In genomic region chr21:43262427-43262826, GRCh38 we compare ENCODE assay signal across 11 cellular contexts.
DNase-seq lines count a peak whose midpoint lies in the region; ATAC-seq, FAIRE-seq and TF ChIP-seq lines count a peak whose summit lies in the region.
"Had no signal": no experiment of that assay in that cellular context is flagged by ENCODE, and none has a peak within 500 bp of the region (broad histone marks: within the 10 kb centered on the region; RNA-seq: fewer than 3 reads in every experiment).

No MANE protein-coding gene starts in this region.

- DNase-seq in DND-41 (no peak), bronchial epithelial cell (ENCODE audit: low read depth) (peak; percentile 22), left ventricle myocardium inferior (peak; percentile 4), osteocyte (ENCODE audit: extremely low spot score, unreplicated experiment) (peak; percentile 90), NCI-H748 treated with DMSO at 0.1 percent for 48 hours (lab: John Stamatoyannopoulos, UW) (no peak)
- DNase-seq in stimulated activated CD4-positive, alpha-beta T cell treated with anti-CD3 and anti-CD28 coated beads, Interleukin-1b, Interleukin-23, amount 100 ng/mL, for 48 hours = no peak

- no peaks in the 10 kb centered on the region for H3K79me2 ChIP-seq in DND-41 (ENCODE audit: insufficient read depth, low read length)

- no peak for FAIRE-seq in bronchial epithelial cell (lab: Jason Lieb, UNC)

- no peaks in the 10 kb centered on the region for H3K36me3 ChIP-seq in DND-41 (ENCODE audit: insufficient read depth, low read length)
- no peaks in the 10 kb centered on the region for H3K36me3 ChIP-seq in bronchial epithelial cell (ENCODE audit: control insufficient read depth, insufficient read depth, low read length)
- no peaks in the 10 kb centered on the region for H3K36me3 ChIP-seq in left ventricle myocardium inferior
- H3K36me3 ChIP-seq: BLaER1 treated with 17β-estradiol and CSF1 and Interleukin-3, amounts not matched to agents 10 nM and 100 nM had no signal

- no peak overlapping the region for H3K4me2 ChIP-seq in DND-41 (ENCODE audit: insufficient read depth, low read length)
- H3K4me2 ChIP-seq: BLaER1 treated with 17β-estradiol and CSF1 and Interleukin-3, amounts not matched to agents 10 nM and 100 nM; PC-9 had no signal

- H3K4me1 ChIP-seq in DND-41 (ENCODE audit: insufficient read depth, low read length) (no peaks in the 10 kb centered on the region), left ventricle myocardium inferior (no peaks in the 10 kb centered on the region)

- no peak overlapping the region for H3K27ac Mint-ChIP-seq in osteocyte (ENCODE audit: unreplicated experiment)

- H3K4me3 Mint-ChIP-seq in osteocyte (ENCODE audit: unreplicated experiment) = no peak overlapping the region
- H3K4me3 Mint-ChIP-seq: naive thymus-derived CD8-positive, alpha-beta T cell had no signal

- H3K4me3 ChIP-seq in DND-41 (ENCODE audit: low read depth in 1 of 2, low read length in 2 of 2) = no peak overlapping the region
- no peak overlapping the region for H3K4me3 ChIP-seq in bronchial epithelial cell (ENCODE audit: low read depth, low read length)
- no peak overlapping the region for H3K4me3 ChIP-seq in left ventricle myocardium inferior
- H3K4me3 ChIP-seq: BLaER1 treated with 17β-estradiol and CSF1 and Interleukin-3, amounts not matched to agents 10 nM and 100 nM; PC-9 had no signal

- H3K27me3 ChIP-seq in DND-41 (ENCODE audit: insufficient read depth, low read length, poor library complexity) = no peaks in the 10 kb centered on the region
- H3K27me3 ChIP-seq in bronchial epithelial cell (ENCODE audit: control insufficient read depth, insufficient read depth, low read length) = no peaks in the 10 kb centered on the region
- H3K27me3 ChIP-seq in left ventricle myocardium inferior (ENCODE audit: low read depth) = no peaks in the 10 kb centered on the region
- H3K27me3 ChIP-seq: BLaER1 treated with 17β-estradiol and CSF1 and Interleukin-3, amounts not matched to agents 10 nM and 100 nM had no signal

- no peaks in the 10 kb centered on the region for H3K36me3 Mint-ChIP-seq in osteocyte (ENCODE audit: unreplicated experiment)
- H3K36me3 Mint-ChIP-seq: naive thymus-derived CD8-positive, alpha-beta T cell had no signal

- intact Hi-C loops in left ventricle myocardium inferior (cut with micrococcal nuclease) = no loop called here

- no peaks in the 10 kb centered on the region for H4K20me1 ChIP-seq in DND-41 (ENCODE audit: insufficient read depth, low read length)
- H4K20me1 ChIP-seq: BLaER1 treated with 17β-estradiol and CSF1 and Interleukin-3, amounts not matched to agents 10 nM and 100 nM had no signal

- H3K9me3 ChIP-seq in DND-41 (ENCODE audit: insufficient read depth, low read length, severe bottlenecking) = peaks cover 4% of the 10 kb centered on the region
- no peaks in the 10 kb centered on the region for H3K9me3 ChIP-seq in left ventricle myocardium inferior (replicated peaks)

- H3K9ac ChIP-seq in DND-41 (ENCODE audit: low read depth, low read length) = no peak overlapping the region
- H3K9ac ChIP-seq: BLaER1 treated with 17β-estradiol and CSF1 and Interleukin-3, amounts not matched to agents 10 nM and 100 nM had no signal

- H2AFZ ChIP-seq in DND-41 (ENCODE audit: low read depth, low read length) = no peak overlapping the region
- H2AFZ ChIP-seq: PC-9 had no signal

- H3K27ac ChIP-seq in DND-41 (ENCODE audit: low read length) (no peak overlapping the region), left ventricle myocardium inferior (replicated peaks) (no peak overlapping the region)
- H3K27ac ChIP-seq: BLaER1 treated with 17β-estradiol and CSF1 and Interleukin-3, amounts not matched to agents 10 nM and 100 nM; PC-9 had no signal

- ATAC-seq in DND-41 (ENCODE audit: insufficient read depth, low read depth) = peak; percentile 37; the same call in 1 of the 3 replicates
- ATAC-seq in GM18907 (IDR thresholded peaks at IDR 0.05; ENCODE audit: unreplicated experiment) = no peak
- no peak for ATAC-seq in GM21528 (IDR thresholded peaks at IDR 0.05; ENCODE audit: low FRiP score, unreplicated experiment)

- H3K27me3 Mint-ChIP-seq in osteocyte (ENCODE audit: unreplicated experiment) = no peaks in the 10 kb centered on the region
- H3K27me3 Mint-ChIP-seq: naive thymus-derived CD8-positive, alpha-beta T cell had no signal

- TF ChIP-seq CTCF in DND-41 (IDR thresholded peaks at IDR 0.05; ENCODE audit: borderline replicate concordance, extremely low read depth, low read length, poor library complexity, severe bottlenecking) (no peak), bronchial epithelial cell (IDR thresholded peaks at IDR 0.05; ENCODE audit: insufficient read depth, low read length, severe bottlenecking) (no peak), left ventricle myocardium inferior (IDR thresholded peaks at IDR 0.05; ENCODE audit: borderline replicate concordance) (no peak), osteocyte (IDR thresholded peaks at IDR 0.05) (no peak)

- H3K4me1 Mint-ChIP-seq in osteocyte (ENCODE audit: unreplicated experiment) = peaks cover 3% of the 10 kb centered on the region

- H3K9me3 Mint-ChIP-seq in osteocyte (ENCODE audit: unreplicated experiment) = no peaks in the 10 kb centered on the region
- H3K9me3 Mint-ChIP-seq: naive thymus-derived CD8-positive, alpha-beta T cell had no signal

Comparison
In these comparisons a context has a peak if more than half of its experiments do, and no peak if none do; other contexts are left out.
1. DNase-seq: peak in bronchial epithelial cell (single experiment), left ventricle myocardium inferior (single experiment) and osteocyte (single experiment); none in DND-41 (single experiment), stimulated activated CD4-positive, alpha-beta T cell treated with anti-CD3 and anti-CD28 coated beads, Interleukin-1b, Interleukin-23, amount 100 ng/mL, for 48 hours (single experiment) and NCI-H748 treated with DMSO at 0.1 percent for 48 hours (single experiment).